8 cellular contexts compared by ENCODE assay signal in the genomic region with DNA sequence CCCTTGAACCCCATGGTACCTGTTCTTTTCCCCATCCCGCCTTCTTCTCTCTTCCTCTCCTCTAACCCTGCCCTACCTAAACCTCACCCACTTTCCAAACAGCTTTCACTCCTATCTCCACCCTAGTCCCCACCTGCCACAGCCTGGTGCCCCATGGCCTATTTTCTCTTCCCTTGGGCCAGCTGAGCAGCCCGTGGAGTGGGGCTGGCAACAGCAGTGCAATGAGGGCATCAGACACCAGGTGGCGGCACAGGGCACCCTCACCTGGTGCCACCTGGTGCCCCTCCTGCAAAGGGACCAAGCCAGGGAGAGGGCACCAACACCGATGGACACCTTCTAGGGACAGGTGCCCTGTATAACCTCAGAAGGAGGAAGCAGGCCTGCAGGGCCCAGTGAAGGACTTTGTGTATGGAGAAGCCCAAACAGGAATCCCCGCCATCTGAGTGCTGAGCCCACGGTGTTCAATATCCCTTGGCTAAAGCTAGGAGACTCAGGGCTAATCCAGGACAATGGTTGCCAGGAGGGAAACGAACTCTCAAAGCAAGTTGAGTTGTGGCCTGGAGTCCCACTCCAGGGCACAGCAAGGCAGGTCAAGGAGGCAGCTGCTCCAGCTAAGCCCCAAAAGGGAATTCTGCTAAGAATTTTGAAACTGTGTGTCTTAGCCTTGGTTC. TPM values are rescaled to one million over a fixed set of nuclear protein-coding genes. Genes with fewer than 3 reads are reported as not detected.
DNase-seq lines count a peak whose midpoint lies in the region; ATAC-seq and TF ChIP-seq lines count a peak whose summit lies in the region.

No MANE protein-coding gene starts in this region.

- H3K9me3 ChIP-seq in DOHH2 (ENCODE audit: control insufficient read depth, insufficient read depth, low read length) = no peaks in the 10 kb centered on the region
- no peaks in the 10 kb centered on the region for H3K9me3 ChIP-seq in naive thymus-derived CD4-positive, alpha-beta T cell (ENCODE audit: control insufficient read depth in 2 of 3, low read length in 3 of 3)
- no peaks in the 10 kb centered on the region for H3K9me3 ChIP-seq in thoracic aorta

- H3K4me1 Mint-ChIP-seq in naive thymus-derived CD4-positive, alpha-beta T cell = peaks cover 0 to 9% (median 7%) of the 10 kb centered on the region in 7 donors

- no peak overlapping the region for H3K27ac ChIP-seq in DOHH2 (ENCODE audit: low read depth, low read length)
- no peak overlapping the region for H3K27ac ChIP-seq in naive thymus-derived CD4-positive, alpha-beta T cell (ENCODE audit: low read depth, low read length)
- H3K27ac ChIP-seq in thoracic aorta = no peak overlapping the region

- H3K27me3 ChIP-seq in DOHH2 (ENCODE audit: control insufficient read depth, low read length) (peaks cover 63% of the 10 kb centered on the region), thoracic aorta (replicated peaks; ENCODE audit: insufficient read depth) (no peaks in the 10 kb centered on the region)
- peaks cover 0 to 10% of the 10 kb centered on the region in 2 donors for H3K27me3 ChIP-seq in naive thymus-derived CD4-positive, alpha-beta T cell (ENCODE audit: control insufficient read depth in 2 of 2, insufficient read depth in 2 of 2, low read length in 2 of 2)

- ATAC-seq in naive thymus-derived CD4-positive, alpha-beta T cell = peak; percentile 74
- ATAC-seq in thoracic aorta (ENCODE audit: insufficient number of reproducible peaks, low FRiP score, low read depth) = no peak
- ATAC-seq in GM19463 (IDR thresholded peaks at IDR 0.05; ENCODE audit: unreplicated experiment) = no peak

- H4K20me1 ChIP-seq in DOHH2 (ENCODE audit: control insufficient read depth, insufficient read depth, low read depth, low read length) = no peaks in the 10 kb centered on the region

- H3K36me3 Mint-ChIP-seq in naive thymus-derived CD4-positive, alpha-beta T cell = no peaks in the 10 kb centered on the region

- peak; percentile 44 for DNase-seq in M059J (ENCODE audit: low read depth)
- DNase-seq in activated CD4-positive, CD25-positive, alpha-beta regulatory T cell treated with anti-CD3 and anti-CD28 coated beads, Interleukin-2, amount 50 U/mL, for 72 hours = peak; percentile 70
- peak; percentile 79 for DNase-seq in cerebellum (ENCODE audit: low spot score)
- peak; percentile 12 to 60 (median 48) for DNase-seq in naive thymus-derived CD4-positive, alpha-beta T cell
- no peak for DNase-seq in thoracic aorta (ENCODE audit: low spot score)
- DNase-seq in hepatic stellate cell (ENCODE audit: low spot score) = no peak

- no peak overlapping the region for H3K27ac Mint-ChIP-seq in naive thymus-derived CD4-positive, alpha-beta T cell

- POLR2A ChIA-PET in naive thymus-derived CD4-positive, alpha-beta T cell (lab: Charles Lee) = interaction anchor here (0.8 kb wide), 1 partner anchor 156 kb away, joined by 3 read pairs; no protein-coding TSS in a partner anchor

- CTCF ChIA-PET in naive thymus-derived CD4-positive, alpha-beta T cell (lab: Charles Lee) = interaction anchor here (0.7 to 1.4 kb wide), 4 partner anchors 8 to 65 kb away, joined by 3 to 5 read pairs (median 3); no protein-coding TSS in a partner anchor

- no peak overlapping the region for H3K4me2 ChIP-seq in DOHH2 (ENCODE audit: low read length)

- H3K4me1 ChIP-seq in DOHH2 (ENCODE audit: control insufficient read depth, low read length) (peaks cover 6% of the 10 kb centered on the region; the same call in 1 of the 2 replicates), thoracic aorta (ENCODE audit: control insufficient read depth in 1 of 2, low read depth in 2 of 2) (peaks cover 10 to 33% of the 10 kb centered on the region in 2 donors)
- H3K4me1 ChIP-seq in naive thymus-derived CD4-positive, alpha-beta T cell (ENCODE audit: control insufficient read depth in 2 of 2, insufficient read depth in 2 of 2, low read length in 2 of 2) = no peaks in the 10 kb centered on the region

- no peaks in the 10 kb centered on the region for H3K36me3 ChIP-seq in DOHH2 (ENCODE audit: control insufficient read depth, low read length)
- H3K36me3 ChIP-seq in naive thymus-derived CD4-positive, alpha-beta T cell (ENCODE audit: control insufficient read depth in 2 of 3, insufficient read depth in 3 of 3, low read length in 3 of 3) = no peaks in the 10 kb centered on the region
- H3K36me3 ChIP-seq in thoracic aorta = no peaks in the 10 kb centered on the region

- no peaks in the 10 kb centered on the region for H3K79me2 ChIP-seq in DOHH2 (ENCODE audit: control insufficient read depth, low read length)

- H3K4me3 Mint-ChIP-seq in naive thymus-derived CD4-positive, alpha-beta T cell = no peak overlapping the region

- H3K4me3 ChIP-seq in DOHH2 (ENCODE audit: low read length) = no peak overlapping the region
- H3K4me3 ChIP-seq in naive thymus-derived CD4-positive, alpha-beta T cell (ENCODE audit: low read length) = no peak overlapping the region
- no peak overlapping the region for H3K4me3 ChIP-seq in thoracic aorta

- TF ChIP-seq CTCF in DOHH2 (IDR thresholded peaks at IDR 0.05; ENCODE audit: low read depth, low read length, poor library complexity, severe bottlenecking) (peak; percentile 94), thoracic aorta (IDR thresholded peaks at IDR 0.05) (peak; percentile 81)

- H3K9me3 Mint-ChIP-seq in naive thymus-derived CD4-positive, alpha-beta T cell = no peaks in the 10 kb centered on the region

- no peaks in the 10 kb centered on the region for H3F3A ChIP-seq in DOHH2 (ENCODE audit: control insufficient read depth, insufficient read depth)

- H3K9me2 ChIP-seq in DOHH2 (replicated peaks; ENCODE audit: control insufficient read depth, low read length) = no peaks in the 10 kb centered on the region

- peaks cover 56 to 71% (median 65%) of the 10 kb centered on the region in 5 donors for H3K27me3 Mint-ChIP-seq in naive thymus-derived CD4-positive, alpha-beta T cell

- intact Hi-C loops in naive thymus-derived CD4-positive, alpha-beta T cell (cut with micrococcal nuclease) = loop anchor here (1.0 to 5.0 kb wide), 6 partner anchors 64 to 327 kb away; a partner anchor contains a TSS

RNA-seq across cellular contexts. Expression of a gene that starts 4.0 kb away (rescaled TPM):
- 9.3 and 13.3 TPM in 2 replicates for total RNA-seq in M059J (2014; rRNA removed; shearing (Covaris generic))
- total RNA-seq in cerebellum (0.82 TPM), thoracic aorta (100 to 1,000 TPM in 1 of 2 donors, 10 to 100 TPM in 1; 72.7 to 143 TPM)
- total RNA-seq in naive thymus-derived CD4-positive, alpha-beta T cell = 10 to 100 TPM in 1 of 5 experiments, 1 to 10 TPM in 2, under 1 TPM in 1, not detected in 1; 0.68 to 22.4 (median 1.3) TPM
- not detected for polyA plus RNA-seq in naive thymus-derived CD4-positive, alpha-beta T cell

Comparison
In these comparisons a context has a peak if more than half of its experiments do, and no peak if none do; other contexts are left out.
1. DNase-seq: peak in M059J (single experiment), activated CD4-positive, CD25-positive, alpha-beta regulatory T cell treated with anti-CD3 and anti-CD28 coated beads, Interleukin-2, amount 50 U/mL, for 72 hours (single experiment), cerebellum (single experiment) and naive thymus-derived CD4-positive, alpha-beta T cell (9 of 9); none in thoracic aorta (single experiment) and hepatic stellate cell (single experiment).